ENCODE assay signal across 9 cellular contexts in genomic region chr15:23035964-23036566, GRCh38. TPM values are rescaled to one million over a fixed set of nuclear protein-coding genes. Genes with fewer than 3 reads are reported as not detected.
A peak's percentile ranks its signal among the peaks of the same experiment; 100 is the strongest.
DNase-seq lines count a peak whose midpoint lies in the region; ATAC-seq and TF ChIP-seq lines count a peak whose summit lies in the region.
"Had no signal": no experiment of that assay in that cellular context is flagged by ENCODE, and none has a peak within 500 bp of the region (broad histone marks: within the 10 kb centered on the region; RNA-seq: fewer than 3 reads in every experiment).

No MANE protein-coding gene starts in this region.

- TF ChIP-seq POLR2A in testis (IDR thresholded peaks at IDR 0.05): no peak

- no peak overlapping the region for H3K4me3 ChIP-seq in testis

- no peak overlapping the region for H3K27ac ChIP-seq in testis
- H3K27ac ChIP-seq: epithelial cell of prostate had no signal

- no peaks in the 10 kb centered on the region for H3K36me3 ChIP-seq in testis (ENCODE audit: low read depth, missing control alignments)

- DNase-seq in NCI-H748 (lab: John Stamatoyannopoulos, UW; ENCODE audit: unreplicated experiment) (peak; percentile 44), NCI-H748 treated with DMSO at 0.1 percent for 48 hours (lab: John Stamatoyannopoulos, UW) (no peak), HPDE6-E6E7 (ENCODE audit: extremely low spot score) (peak; percentile 40), T-helper 9 cell (peak; percentile 44), chondrocyte (ENCODE audit: low spot score) (no peak), memory B cell (ENCODE audit: low spot score in 2 of 2) (peak; percentile 30 to 32), testis (peak; percentile 71)

- H3K4me1 ChIP-seq in testis: peaks cover 7% of the 10 kb centered on the region

- H3K4me1 Mint-ChIP-seq in chondrocyte (ENCODE audit: low read depth) (peaks cover 18% of the 10 kb centered on the region), memory B cell (peaks cover 12% of the 10 kb centered on the region)

- H3K27me3 Mint-ChIP-seq in chondrocyte (ENCODE audit: low read depth) (no peaks in the 10 kb centered on the region), memory B cell (no peaks in the 10 kb centered on the region)

- H3K36me3 Mint-ChIP-seq in chondrocyte (ENCODE audit: low read depth) (peaks cover 13% of the 10 kb centered on the region), memory B cell (peaks cover 14% of the 10 kb centered on the region)

- ATAC-seq in memory B cell (ENCODE audit: low read depth) (no peak), HG03025 (IDR thresholded peaks at IDR 0.05; ENCODE audit: low FRiP score, unreplicated experiment) (no peak)

- no peak overlapping the region for H3K4me3 Mint-ChIP-seq in chondrocyte (ENCODE audit: unreplicated experiment)
- H3K4me3 Mint-ChIP-seq in memory B cell: no peak overlapping the region

- TF ChIP-seq CTCF in chondrocyte (IDR thresholded peaks at IDR 0.05): peak; percentile 81
- TF ChIP-seq CTCF in testis (IDR thresholded peaks at IDR 0.05): peak in 2 of 3 experiments; percentile 40 to 65

- no peak overlapping the region for H3K27ac Mint-ChIP-seq in chondrocyte (ENCODE audit: unreplicated experiment)
- no peak overlapping the region for H3K27ac Mint-ChIP-seq in memory B cell

- no peaks in the 10 kb centered on the region for H3K27me3 ChIP-seq in testis

- H3K9me3 Mint-ChIP-seq in chondrocyte (ENCODE audit: low read depth): no peaks in the 10 kb centered on the region
- H3K9me3 Mint-ChIP-seq in memory B cell: no peaks in the 10 kb centered on the region

- H3K9me3 ChIP-seq in testis: no peaks in the 10 kb centered on the region

- intact Hi-C loops in testis (cut with DNase I; ENCODE audit: low total_unique reads): no loop called here

- WGBS in testis, 2 donors: 55 to 58% methylated on average over 5 of the region's 5 CpGs

RNA-seq across cellular contexts. Expression of gene TUBGCP5, which starts 3.3 kb away (rescaled TPM):
- total RNA-seq in chondrocyte (14.4 to 22.8 TPM (median 14.6 TPM) in 3 replicates), testis (10 to 100 TPM; 45.8 to 55.1 TPM)
- 28.6 TPM for polyA plus RNA-seq in testis (ENCODE audit: insufficient read depth, low read depth, low replicate concordance)

RNA-seq across cellular contexts. Expression of gene CYFIP1, which starts 55.9 kb away (rescaled TPM):
- 98.5 to 102 TPM (median 101 TPM) in 3 replicates for total RNA-seq in chondrocyte
- total RNA-seq in testis: 100 to 1,000 TPM in 1 of 2 donors, 10 to 100 TPM in 1; 90.5 to 112 TPM
- polyA plus RNA-seq in testis (ENCODE audit: insufficient read depth, low read depth, low replicate concordance): 50.9 TPM

Comparison
In these comparisons a context has a peak if more than half of its experiments do, and no peak if none do; other contexts are left out.
1. DNase-seq: peak in NCI-H748 (single experiment), HPDE6-E6E7 (single experiment), T-helper 9 cell (single experiment), memory B cell (2 of 2) and testis (single experiment); none in NCI-H748 treated with DMSO at 0.1 percent for 48 hours (single experiment) and chondrocyte (single experiment).